In genomic region chr12:129717438-129717837, GRCh38 we compare ENCODE assay signal across 19 cellular contexts.
DNase-seq lines count a peak whose midpoint lies in the region; FAIRE-seq lines count a peak whose summit lies in the region.
"Had no signal": no experiment of that assay in that cellular context is flagged by ENCODE, and none has a peak within 500 bp of the region (broad histone marks: within the 10 kb centered on the region; RNA-seq: fewer than 3 reads in every experiment).

No MANE protein-coding gene starts in this region.

- intact Hi-C loops in CD4-positive, alpha-beta memory T cell (cut with micrococcal nuclease): no loop called here

- no peaks in the 10 kb centered on the region for H3K27me3 ChIP-seq in small intestine (ENCODE audit: control insufficient read depth in 2 of 2, insufficient read depth in 2 of 2, low read length in 2 of 2)
- no peaks in the 10 kb centered on the region for H3K27me3 ChIP-seq in CD4-positive, alpha-beta memory T cell (ENCODE audit: insufficient read depth, low read length)
- H3K27me3 ChIP-seq: BLaER1 had no signal

- POLR2A ChIA-PET in CD4-positive, alpha-beta memory T cell (lab: Charles Lee; ENCODE audit: partially characterized antibody): no interaction called here

- peak; percentile 22 for FAIRE-seq in RCC 7860 (lab: Jason Lieb, UNC)
- peak; percentile 85 for FAIRE-seq in endometrium (lab: Jason Lieb, UNC)
- peak; percentile 77 for FAIRE-seq in small intestine (lab: Jason Lieb, UNC)
- FAIRE-seq: D721Med, GM12892, H1 had no signal

- H3K36me3 Mint-ChIP-seq in CD4-positive, alpha-beta memory T cell: no peaks in the 10 kb centered on the region
- H3K36me3 Mint-ChIP-seq: CD4-positive, CD25-positive, alpha-beta regulatory T cell; CD8-positive, alpha-beta memory T cell had no signal

- H3K4me3 ChIP-seq in small intestine (ENCODE audit: low read depth in 1 of 2, low read length in 2 of 2): no peak overlapping the region
- no peak overlapping the region for H3K4me3 ChIP-seq in CD4-positive, alpha-beta memory T cell (ENCODE audit: low read length in 2 of 2)
- H3K4me3 ChIP-seq: BLaER1, GM23248 had no signal

- no peaks in the 10 kb centered on the region for H3K36me3 ChIP-seq in small intestine (ENCODE audit: control insufficient read depth in 2 of 2, insufficient read depth in 2 of 2, low read length in 2 of 2)
- no peaks in the 10 kb centered on the region for H3K36me3 ChIP-seq in CD4-positive, alpha-beta memory T cell (ENCODE audit: insufficient read depth, low read length)
- H3K36me3 ChIP-seq: BLaER1 had no signal

- H3K27me3 Mint-ChIP-seq in CD4-positive, alpha-beta memory T cell: no peaks in the 10 kb centered on the region
- H3K27me3 Mint-ChIP-seq: B cell; CD4-positive, CD25-positive, alpha-beta regulatory T cell had no signal

- H3K9me3 Mint-ChIP-seq in CD4-positive, alpha-beta memory T cell: peaks cover 0 to 15% (median 5%) of the 10 kb centered on the region in 8 donors

- CTCF ChIA-PET in CD4-positive, alpha-beta memory T cell (lab: Charles Lee; ENCODE audit: partially characterized antibody): no interaction called here

- no peak overlapping the region for H3K4me3 Mint-ChIP-seq in CD4-positive, alpha-beta memory T cell
- H3K4me3 Mint-ChIP-seq: B cell; CD8-positive, alpha-beta memory T cell had no signal

- no peaks in the 10 kb centered on the region for H3K4me1 ChIP-seq in small intestine (ENCODE audit: control insufficient read depth in 2 of 2, insufficient read depth in 1 of 2, low read depth in 1 of 2, low read length in 1 of 2)
- no peaks in the 10 kb centered on the region for H3K4me1 ChIP-seq in CD4-positive, alpha-beta memory T cell (ENCODE audit: insufficient read depth, low read length)
- H3K4me1 ChIP-seq: BLaER1 had no signal

- H3K9me3 ChIP-seq in small intestine (ENCODE audit: control insufficient read depth, low read depth): no peaks in the 10 kb centered on the region
- no peaks in the 10 kb centered on the region for H3K9me3 ChIP-seq in CD4-positive, alpha-beta memory T cell (ENCODE audit: control insufficient read depth in 1 of 2, low read length in 2 of 2)
- H3K9me3 ChIP-seq: BLaER1 had no signal

- DNase-seq in RCC 7860 (ENCODE audit: low spot score) (no peak), small intestine (no peak), epidermal melanocyte (ENCODE audit: insufficient read length, low spot score) (no peak), iPS-NIHi11 (ENCODE audit: low spot score) (no peak)
- DNase-seq in CD4-positive, alpha-beta memory T cell: no peak
- DNase-seq: CD4-positive, CD25-positive, alpha-beta regulatory T cell; CD8-positive, alpha-beta memory T cell; DMS 273 treated with DMSO at 0.1 percent for 48 hours; DMS79 treated with DMSO at 0.1 percent for 48 hours; GM23248; H7; HCEC 1CT had no signal

- H3K4me1 Mint-ChIP-seq in CD4-positive, alpha-beta memory T cell: no peaks in the 10 kb centered on the region
- H3K4me1 Mint-ChIP-seq: B cell; CD4-positive, CD25-positive, alpha-beta regulatory T cell; CD8-positive, alpha-beta memory T cell had no signal

- H3K27ac ChIP-seq in small intestine (ENCODE audit: low read depth in 1 of 2, low read length in 1 of 2): no peak overlapping the region
- no peak overlapping the region for H3K27ac ChIP-seq in CD4-positive, alpha-beta memory T cell (ENCODE audit: low read depth, low read length)
- H3K27ac ChIP-seq: BLaER1, C4-2B, GM23248 had no signal

- 89 to 93% (median 89%) methylated on average over 2 of the region's 2 CpGs for WGBS in small intestine, 3 donors

- no peak overlapping the region for H3K27ac Mint-ChIP-seq in CD4-positive, alpha-beta memory T cell
- H3K27ac Mint-ChIP-seq: B cell; CD4-positive, CD25-positive, alpha-beta regulatory T cell; CD8-positive, alpha-beta memory T cell had no signal
